Comparison of ENCODE assay signal across 8 cellular contexts in genomic region chr10:43396061-43396927, GRCh38. TPM values are rescaled to one million over a fixed set of nuclear protein-coding genes. Genes with fewer than 3 reads are reported as not detected.
A peak's percentile ranks its signal among the peaks of the same experiment; 100 is the strongest.
DNase-seq lines count a peak whose midpoint lies in the region; ATAC-seq and TF ChIP-seq lines count a peak whose summit lies in the region.

No MANE protein-coding gene starts in this region.

- peak overlapping the region; percentile 73 to 92 for H3K4ac ChIP-seq in mesenchymal stem cell (ENCODE audit: low read depth in 1 of 2, low read length in 2 of 2)

- peak; percentile 52 for ATAC-seq in GM18868 (IDR thresholded peaks at IDR 0.05; ENCODE audit: unreplicated experiment)
- ATAC-seq in HG03066 (IDR thresholded peaks at IDR 0.05; ENCODE audit: low read depth, unreplicated experiment), result peak; percentile 52

- peak overlapping the region; percentile 53 for H3K4me3 ChIP-seq in A673 (ENCODE audit: low read depth, low read length, poor library complexity, severe bottlenecking)
- H3K4me3 ChIP-seq in endocrine pancreas (ENCODE audit: control insufficient read depth, insufficient read depth, low read length), result peak overlapping the region; percentile 43
- H3K4me3 ChIP-seq in mesenchymal stem cell (ENCODE audit: insufficient read depth in 1 of 2, low read depth in 1 of 2, low read length in 2 of 2), result peak overlapping the region; percentile 73 to 88

- peak overlapping the region in 1 of 2 experiments; percentile 54 for H2BK12ac ChIP-seq in mesenchymal stem cell (ENCODE audit: low read length in 2 of 2)

- H3K4me2 ChIP-seq in mesenchymal stem cell (ENCODE audit: low read length, poor library complexity, severe bottlenecking), result peak overlapping the region; percentile 90

- peak overlapping the region; percentile 39 for H2AFZ ChIP-seq in mesenchymal stem cell (ENCODE audit: low read depth, low read length)

- H2BK5ac ChIP-seq in mesenchymal stem cell (ENCODE audit: low read depth, low read length, poor library complexity, severe bottlenecking), result peak overlapping the region; percentile 53

- peaks cover 31% of the 10 kb centered on the region for H3K4me1 ChIP-seq in A673 (ENCODE audit: insufficient read depth, low read length, poor library complexity, severe bottlenecking)
- no peaks in the 10 kb centered on the region for H3K4me1 ChIP-seq in endocrine pancreas (ENCODE audit: control insufficient read depth, insufficient read depth, low read length)
- peaks cover 15% of the 10 kb centered on the region for H3K4me1 ChIP-seq in mesenchymal stem cell (ENCODE audit: control insufficient read depth, insufficient read depth, low read depth, low read length)

- peak overlapping the region; percentile 34 for H4K91ac ChIP-seq in mesenchymal stem cell (ENCODE audit: low read length)

- peak overlapping the region; percentile 77 for H2BK15ac ChIP-seq in mesenchymal stem cell (ENCODE audit: low read depth, poor library complexity, severe bottlenecking)

- TF ChIP-seq CTCF in A673 (conservative IDR thresholded peaks at IDR 0.05; ENCODE audit: low read depth, low read length), result no peak

- no TSS peak for BruUV-seq in A673 (replicated peaks; lab: Mats Ljungman, UMichigan)

- H3K79me1 ChIP-seq in mesenchymal stem cell (replicated peaks; ENCODE audit: low read length, poor library complexity, severe bottlenecking), result peaks cover 1% of the 10 kb centered on the region

- H3K27me3 ChIP-seq in A673 (replicated peaks; ENCODE audit: insufficient read depth, low read depth, low read length, poor library complexity) (no peaks in the 10 kb centered on the region), endocrine pancreas (ENCODE audit: control insufficient read depth, insufficient read depth, low read length) (no peaks in the 10 kb centered on the region), mesenchymal stem cell (ENCODE audit: control insufficient read depth in 1 of 2, insufficient read depth in 1 of 2, low read length in 2 of 2) (no peaks in the 10 kb centered on the region)

- peak overlapping the region in 1 of 2 experiments; percentile 83 for H3K23ac ChIP-seq in mesenchymal stem cell (ENCODE audit: low read length in 2 of 2)

- DNase-seq in A673 (ENCODE audit: low spot score) (peak; percentile 82), NCI-H510A treated with DMSO at 0.1 percent for 48 hours (lab: John Stamatoyannopoulos, UW) (peak; percentile 46), mesenchymal stem cell (peak; percentile 80)
- peak in 2 of 3 experiments; percentile 66 to 71 for DNase-seq in activated CD8-positive, alpha-beta memory T cell treated with anti-CD3 and anti-CD28 coated beads for 48 hours (ENCODE audit: low read depth in 2 of 3, low spot score in 2 of 3)
- DNase-seq in stimulated activated CD8-positive, alpha-beta memory T cell treated with anti-CD3 and anti-CD28 coated beads, Interleukin-12 subunit alpha, Interleukin-12 subunit beta, amount 100 ng/mL, for 24 hours (ENCODE audit: extremely low read depth), result peak; percentile 50

- intact Hi-C loops in A673 (cut with micrococcal nuclease; ENCODE audit: unreplicated experiment), result no loop called here

- peak overlapping the region; percentile 43 to 93 for H3K14ac ChIP-seq in mesenchymal stem cell (ENCODE audit: low read length in 2 of 2)

- CTCF ChIA-PET in A673 (lab: Charles Lee), result no interaction called here

- H3K36me3 ChIP-seq in A673 (ENCODE audit: insufficient read depth, low read length, poor library complexity, severe bottlenecking) (peaks cover 51% of the 10 kb centered on the region), endocrine pancreas (ENCODE audit: control insufficient read depth, insufficient read depth, low read length) (peaks cover 6% of the 10 kb centered on the region), mesenchymal stem cell (ENCODE audit: control insufficient read depth in 1 of 2, insufficient read depth in 2 of 2, low read depth in 1 of 2, low read length in 2 of 2) (peaks cover 26 to 63% of the 10 kb centered on the region in 2 experiments)

- peak overlapping the region; percentile 79 for H3K9ac ChIP-seq in endocrine pancreas (ENCODE audit: control insufficient read depth, insufficient read depth, low read length)
- peak overlapping the region; percentile 95 for H3K9ac ChIP-seq in mesenchymal stem cell (ENCODE audit: low read length)

- H3K18ac ChIP-seq in mesenchymal stem cell (ENCODE audit: low read depth in 1 of 2, low read length in 2 of 2), result peak overlapping the region; percentile 80 to 94

- peak overlapping the region; percentile 80 for H2AK5ac ChIP-seq in mesenchymal stem cell (ENCODE audit: low read length, severe bottlenecking)

- POLR2A ChIA-PET in A673 (lab: Charles Lee; ENCODE audit: low non-redundant PET), result interaction anchor here (0.6 to 0.8 kb wide), 3 partner anchors 9 to 40 kb away, joined by 3 to 9 read pairs (median 6); no protein-coding TSS in a partner anchor

- H3K9me3 ChIP-seq in A673 (ENCODE audit: low read depth, low read length, poor library complexity, severe bottlenecking) (no peaks in the 10 kb centered on the region), endocrine pancreas (ENCODE audit: control insufficient read depth, low read length) (no peaks in the 10 kb centered on the region), mesenchymal stem cell (ENCODE audit: control insufficient read depth, low read length) (no peaks in the 10 kb centered on the region)

- H3K27ac ChIP-seq in A673 (ENCODE audit: low read depth, low read length, poor library complexity, severe bottlenecking), result peak overlapping the region; percentile 91
- H3K27ac ChIP-seq in mesenchymal stem cell (ENCODE audit: low read length, poor library complexity, severe bottlenecking), result peak overlapping the region; percentile 88

- WGBS in mesenchymal stem cell, result under 1% methylated on average over 44 of the region's 71 CpGs

- H4K8ac ChIP-seq in mesenchymal stem cell (ENCODE audit: low read length), result peak overlapping the region; percentile 52

- H2BK120ac ChIP-seq in mesenchymal stem cell (ENCODE audit: low read depth, low read length), result peak overlapping the region; percentile 94

RNA-seq across cellular contexts. Expression of gene HNRNPF, which starts 12.7 kb away (rescaled TPM):
- total RNA-seq in A673 (2021), result 265 and 277 TPM in 2 replicates
- polyA plus RNA-seq in mesenchymal stem cell (2013, experiment 1 of 2), result 115 TPM
- polyA plus RNA-seq in mesenchymal stem cell (2013, experiment 2 of 2), result 117 TPM

RNA-seq across cellular contexts. Expression of gene FXYD4, which starts 24.9 kb away (rescaled TPM):
- not detected in 2 replicates for total RNA-seq in A673 (2021)
- polyA plus RNA-seq in mesenchymal stem cell (2013, experiment 1 of 2), result not detected
- not detected for polyA plus RNA-seq in mesenchymal stem cell (2013, experiment 2 of 2)

RNA-seq across cellular contexts. Expression of gene ZNF487, which starts 40.6 kb away (rescaled TPM):
- total RNA-seq in A673 (2021), result 1.3 and 2.8 TPM in 2 replicates
- 3.1 TPM for polyA plus RNA-seq in mesenchymal stem cell (2013, experiment 1 of 2)
- polyA plus RNA-seq in mesenchymal stem cell (2013, experiment 2 of 2), result 3.3 TPM

Comparison
In these comparisons a context has a peak if more than half of its experiments do, and no peak if none do; other contexts are left out.
1. Peak in every context shown above with its lines: DNase-seq, ATAC-seq, H3K4me3 ChIP-seq and H3K27ac ChIP-seq.